In the genomic region with DNA sequence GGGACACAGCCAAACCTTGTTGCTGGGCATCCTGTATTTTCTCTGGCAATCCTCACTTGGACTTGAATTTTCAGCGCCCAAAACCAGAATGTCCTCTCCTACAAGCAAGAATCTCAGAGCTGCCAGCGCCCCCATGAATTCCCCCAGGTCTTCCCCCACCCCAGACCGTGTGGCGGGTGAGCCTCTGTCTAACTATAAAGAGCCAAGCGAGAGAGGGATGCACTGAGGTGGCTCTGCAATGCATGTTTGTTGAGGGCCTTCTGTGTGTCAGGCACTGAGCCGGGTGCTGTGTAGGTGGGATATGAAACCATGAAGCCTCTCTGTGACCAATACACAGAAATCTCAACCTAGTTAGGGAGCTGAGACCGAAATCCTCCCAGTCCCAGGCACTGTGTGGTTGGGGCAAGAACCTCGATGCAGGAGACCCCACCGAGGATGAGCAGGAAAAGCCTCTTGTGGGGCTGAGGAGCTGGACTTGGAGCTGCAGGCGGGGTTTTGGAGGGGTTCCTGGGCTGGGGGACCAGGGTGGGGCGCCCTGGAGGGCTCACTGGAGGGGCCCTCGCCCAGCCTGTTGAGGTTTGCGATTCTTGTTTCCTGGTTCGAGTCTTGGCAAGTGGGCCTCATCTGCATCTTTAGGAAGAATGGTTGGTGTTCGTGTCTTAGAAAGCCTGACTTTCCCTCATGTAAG, we compare ENCODE assay signal across 12 cellular contexts. TPM values are rescaled to one million over a fixed set of nuclear protein-coding genes. Genes with fewer than 3 reads are reported as not detected.
DNase-seq lines count a peak whose midpoint lies in the region; ATAC-seq and TF ChIP-seq lines count a peak whose summit lies in the region.
"Had no signal": no experiment of that assay in that cellular context is flagged by ENCODE, and none has a peak within 500 bp of the region (broad histone marks: within the 10 kb centered on the region; RNA-seq: fewer than 3 reads in every experiment).

No MANE protein-coding gene starts in this region.

- H3K79me2 ChIP-seq in H9 (ENCODE audit: insufficient read depth, low read length) (no peaks in the 10 kb centered on the region), osteoblast (ENCODE audit: insufficient read depth, low read length) (no peaks in the 10 kb centered on the region)

- no peak overlapping the region for H3K9ac ChIP-seq in H9 (ENCODE audit: extremely low read depth, insufficient read length, low read length)

- no peak overlapping the region for H3K23ac ChIP-seq in H9 (ENCODE audit: insufficient read length, low read depth, low read length)

- no peaks in the 10 kb centered on the region for H3K79me1 ChIP-seq in H9 (ENCODE audit: insufficient read depth, low read depth, low read length, poor library complexity, severe bottlenecking)

- no peaks in the 10 kb centered on the region for H3K27me3 ChIP-seq in H9 (ENCODE audit: insufficient read depth, low read length)
- no peaks in the 10 kb centered on the region for H3K27me3 ChIP-seq in osteoblast (ENCODE audit: insufficient read depth, low read length)
- H3K27me3 ChIP-seq: MG63 had no signal

- H3K4me3 Mint-ChIP-seq in activated T-cell treated with anti-CD3 and anti-CD28 coated beads, Interleukin-2, amount 50 U/mL, for 4 hours, result no peak overlapping the region
- no peak overlapping the region for H3K4me3 Mint-ChIP-seq in H9
- peak overlapping the region; percentile 70 for H3K4me3 Mint-ChIP-seq in activated T-helper 17 cell treated with anti-CD3 and anti-CD28 coated beads, Interleukin-2, amount 50 U/mL, for 72 hours
- H3K4me3 Mint-ChIP-seq in T-helper 2 cell treated with Interferon-gamma antibody and Interleukin-4, amounts not matched to agents 5 μg/mL and 100 μg/mL, for 36 hours, result no peak overlapping the region

- H2AFZ ChIP-seq in H9 (ENCODE audit: low read length) (no peak overlapping the region), osteoblast (ENCODE audit: low read length) (no peak overlapping the region)

- H3K9me3 Mint-ChIP-seq in activated T-cell treated with anti-CD3 and anti-CD28 coated beads, Interleukin-2, amount 50 U/mL, for 4 hours, result no peaks in the 10 kb centered on the region
- H3K9me3 Mint-ChIP-seq in H9, result no peaks in the 10 kb centered on the region
- no peaks in the 10 kb centered on the region for H3K9me3 Mint-ChIP-seq in activated T-helper 17 cell treated with anti-CD3 and anti-CD28 coated beads, Interleukin-2, amount 50 U/mL, for 72 hours
- no peaks in the 10 kb centered on the region for H3K9me3 Mint-ChIP-seq in T-helper 2 cell treated with Interferon-gamma antibody and Interleukin-4, amounts not matched to agents 5 μg/mL and 100 μg/mL, for 36 hours

- no peak overlapping the region for H2AK5ac ChIP-seq in H9 (ENCODE audit: insufficient read length, low read length)

- H3K27ac Mint-ChIP-seq in H9, result no peak overlapping the region; a peak in 1 of 7 replicates
- peak overlapping the region; percentile 94 for H3K27ac Mint-ChIP-seq in activated T-helper 17 cell treated with anti-CD3 and anti-CD28 coated beads, Interleukin-2, amount 50 U/mL, for 72 hours
- H3K27ac Mint-ChIP-seq in T-helper 2 cell treated with Interferon-gamma antibody and Interleukin-4, amounts not matched to agents 5 μg/mL and 100 μg/mL, for 36 hours, result no peak overlapping the region

- H4K5ac ChIP-seq in H9 (ENCODE audit: insufficient read length, low read depth, low read length), result no peak overlapping the region

- no peak overlapping the region for H3K14ac ChIP-seq in H9 (ENCODE audit: insufficient read depth, low read length)

- no peak overlapping the region for H2BK5ac ChIP-seq in H9 (ENCODE audit: insufficient read length, low read length)

- no peak overlapping the region for H2BK12ac ChIP-seq in H9 (ENCODE audit: insufficient read length, low read depth, low read length)

- H4K8ac ChIP-seq in H9 (replicated peaks; ENCODE audit: insufficient read length, low read depth, low read length), result no peak overlapping the region

- no peak overlapping the region for H2BK120ac ChIP-seq in H9 (ENCODE audit: low read depth, low read length, poor library complexity, severe bottlenecking)

- no peaks in the 10 kb centered on the region for H3K4me1 ChIP-seq in H9 (ENCODE audit: insufficient read depth, low read length)
- no peaks in the 10 kb centered on the region for H3K4me1 ChIP-seq in osteoblast (ENCODE audit: insufficient read depth, low read length)

- H2BK15ac ChIP-seq in H9 (ENCODE audit: low read depth, low read length), result no peak overlapping the region

- H3K27ac ChIP-seq in H9 (ENCODE audit: insufficient read length, low read depth, low read length), result no peak overlapping the region
- no peak overlapping the region for H3K27ac ChIP-seq in osteoblast (ENCODE audit: low read depth, low read length)

- no peak overlapping the region for H2BK20ac ChIP-seq in H9 (ENCODE audit: low read depth, low read length, poor library complexity, severe bottlenecking)

- H3K4ac ChIP-seq in H9 (ENCODE audit: low read depth, low read length), result no peak overlapping the region

- H3K36me3 ChIP-seq in osteoblast (ENCODE audit: insufficient read depth, low read length), result no peaks in the 10 kb centered on the region
- H3K36me3 ChIP-seq: MG63 had no signal

- H3K36me3 Mint-ChIP-seq in activated T-cell treated with anti-CD3 and anti-CD28 coated beads, Interleukin-2, amount 50 U/mL, for 4 hours (ENCODE audit: insufficient read depth), result no peaks in the 10 kb centered on the region
- no peaks in the 10 kb centered on the region; a peak in 2 of 7 replicates for H3K36me3 Mint-ChIP-seq in H9 (ENCODE audit: insufficient read depth in 1 of 3, low read depth in 3 of 3)
- H3K36me3 Mint-ChIP-seq in activated T-helper 17 cell treated with anti-CD3 and anti-CD28 coated beads, Interleukin-2, amount 50 U/mL, for 72 hours (ENCODE audit: low read depth), result peaks cover 9% of the 10 kb centered on the region
- H3K36me3 Mint-ChIP-seq in T-helper 2 cell treated with Interferon-gamma antibody and Interleukin-4, amounts not matched to agents 5 μg/mL and 100 μg/mL, for 36 hours (ENCODE audit: low read depth), result no peaks in the 10 kb centered on the region

- H3K23me2 ChIP-seq in H9 (ENCODE audit: insufficient read length, low read depth, low read length, poor library complexity, severe bottlenecking), result no peaks in the 10 kb centered on the region

- no peak for DNase-seq in activated T-cell treated with anti-CD3 and anti-CD28 coated beads, Interleukin-2, amount 50 U/mL, for 4 hours
- no peak for DNase-seq in activated T-cell treated with anti-CD3 and anti-CD28 coated beads for 4 hours
- peak; percentile 18 for DNase-seq in H9
- DNase-seq in osteoblast (ENCODE audit: insufficient read length, low spot score, missing footprints), result peak; percentile 59
- no peak for DNase-seq in T-helper 2 cell treated with Interferon-gamma antibody and Interleukin-4, amounts not matched to agents 5 μg/mL and 100 μg/mL, for 36 hours (ENCODE audit: low spot score)
- DNase-seq in DMS 273 treated with DMSO at 0.1 percent for 48 hours (lab: John Stamatoyannopoulos, UW), result no peak
- DNase-seq: AML-193, DMS79, MG63, NCI-H1930, NCI-H524 had no signal

- WGBS in H9 (ENCODE audit: extremely low coverage, insufficient read length, low lambda C conversion rate), result no CpG with 5 or more reads among the region's 15 CpGs

- H3K27me3 Mint-ChIP-seq in activated T-cell treated with anti-CD3 and anti-CD28 coated beads, Interleukin-2, amount 50 U/mL, for 4 hours (ENCODE audit: low read depth), result no peaks in the 10 kb centered on the region
- H3K27me3 Mint-ChIP-seq in H9 (ENCODE audit: low read depth), result peaks cover 8% of the 10 kb centered on the region
- no peaks in the 10 kb centered on the region for H3K27me3 Mint-ChIP-seq in activated T-helper 17 cell treated with anti-CD3 and anti-CD28 coated beads, Interleukin-2, amount 50 U/mL, for 72 hours
- peaks cover under 1% of the 10 kb centered on the region for H3K27me3 Mint-ChIP-seq in T-helper 2 cell treated with Interferon-gamma antibody and Interleukin-4, amounts not matched to agents 5 μg/mL and 100 μg/mL, for 36 hours (ENCODE audit: low read depth)

- no peak overlapping the region for H3T11ph ChIP-seq in H9 (ENCODE audit: low read length)

- no peak overlapping the region for H3K56ac ChIP-seq in H9 (ENCODE audit: insufficient read length, low read depth, low read length)

- no peak overlapping the region for H3K18ac ChIP-seq in H9 (ENCODE audit: insufficient read length, low read depth, low read length)

- no peak overlapping the region for H3K4me3 ChIP-seq in osteoblast (ENCODE audit: insufficient read depth, low read length)
- H3K4me3 ChIP-seq: MG63 had no signal

- H3K4me2 ChIP-seq in H9 (ENCODE audit: insufficient read depth, insufficient read length, low read length), result no peak overlapping the region
- H3K4me2 ChIP-seq in osteoblast (ENCODE audit: insufficient read depth, low read length), result no peak overlapping the region

- peak; percentile 43 to 62 for ATAC-seq in activated T-cell treated with anti-CD3 and anti-CD28 coated beads, Interleukin-2, amount 50 U/mL, for 4 hours
- peak; percentile 83 for ATAC-seq in activated T-helper 17 cell treated with anti-CD3 and anti-CD28 coated beads, Interleukin-2, amount 50 U/mL, for 72 hours (replicated peaks)

- no peaks in the 10 kb centered on the region for H3K9me3 ChIP-seq in H9 (ENCODE audit: control insufficient read depth, low read depth, low read length)
- H3K9me3 ChIP-seq in osteoblast (ENCODE audit: low read depth, low read length), result no peaks in the 10 kb centered on the region
- H3K9me3 ChIP-seq: MG63 had no signal

- no peak for TF ChIP-seq CTCF in H9 (conservative IDR thresholded peaks at IDR 0.05)
- TF ChIP-seq CTCF in osteoblast (IDR thresholded peaks at IDR 0.05; ENCODE audit: extremely low read depth, low read depth, low read length), result no peak

- no peak overlapping the region for H4K91ac ChIP-seq in H9 (ENCODE audit: insufficient read length, low read depth, low read length)

- H3K4me1 Mint-ChIP-seq in activated T-cell treated with anti-CD3 and anti-CD28 coated beads, Interleukin-2, amount 50 U/mL, for 4 hours (ENCODE audit: low read depth), result peaks cover 3% of the 10 kb centered on the region
- peaks cover 0 to 10% of the 10 kb centered on the region in 2 experiments; a peak in 2 of 4 replicates for H3K4me1 Mint-ChIP-seq in H9
- H3K4me1 Mint-ChIP-seq in activated T-helper 17 cell treated with anti-CD3 and anti-CD28 coated beads, Interleukin-2, amount 50 U/mL, for 72 hours, result peaks cover 7% of the 10 kb centered on the region
- H3K4me1 Mint-ChIP-seq in T-helper 2 cell treated with Interferon-gamma antibody and Interleukin-4, amounts not matched to agents 5 μg/mL and 100 μg/mL, for 36 hours (ENCODE audit: low read depth), result no peaks in the 10 kb centered on the region

- H4K20me1 ChIP-seq in H9 (ENCODE audit: control insufficient read depth, insufficient read depth, insufficient read length) (no peaks in the 10 kb centered on the region), osteoblast (ENCODE audit: insufficient read depth, low read length) (no peaks in the 10 kb centered on the region)

RNA-seq across cellular contexts. Expression of a gene that starts 12.4 kb away (rescaled TPM):
- total RNA-seq in activated T-cell treated with anti-CD3 and anti-CD28 coated beads, Interleukin-2, amount 50 U/mL, for 4 hours, result not detected
- not detected in 2 replicates for total RNA-seq in H9 (2021)
- 1 to 10 TPM in 1 of 2 donors, under 1 TPM in 1; 0.39 to 4.3 TPM for total RNA-seq in activated T-helper 17 cell treated with anti-CD3 and anti-CD28 coated beads, Interleukin-2, amount 50 U/mL, for 72 hours
- not detected in 2 replicates for total RNA-seq in osteoblast

RNA-seq across cellular contexts. Expression of a gene that starts 23.5 kb away (rescaled TPM):
- not detected for total RNA-seq in activated T-cell treated with anti-CD3 and anti-CD28 coated beads, Interleukin-2, amount 50 U/mL, for 4 hours
- total RNA-seq in H9 (2021) (1.7 TPM in 2 replicates), osteoblast (0.29 TPM in 1 of 2 replicates, not detected in the other)
- total RNA-seq in activated T-helper 17 cell treated with anti-CD3 and anti-CD28 coated beads, Interleukin-2, amount 50 U/mL, for 72 hours, result 1 to 10 TPM in 1 of 2 donors, not detected in 1; 1.0 TPM

RNA-seq across cellular contexts. Expression of a gene that starts 40.5 kb away (rescaled TPM):
- under 1 TPM; 0.14 to 0.42 (median 0.38) TPM for total RNA-seq in activated T-cell treated with anti-CD3 and anti-CD28 coated beads, Interleukin-2, amount 50 U/mL, for 4 hours
- total RNA-seq in H9 (2021) (0.66 and 0.81 TPM in 2 replicates), osteoblast (under 0.01 TPM in 1 of 2 replicates, not detected in the other)
- total RNA-seq in activated T-helper 17 cell treated with anti-CD3 and anti-CD28 coated beads, Interleukin-2, amount 50 U/mL, for 72 hours, result under 1 TPM in 1 of 2 donors, not detected in 1; 0.40 TPM

Comparison
In these comparisons a context has a peak if more than half of its experiments do, and no peak if none do; other contexts are left out.
1. DNase-seq: peak in H9 (single experiment) and osteoblast (single experiment); none in activated T-cell treated with anti-CD3 and anti-CD28 coated beads, Interleukin-2, amount 50 U/mL, for 4 hours (single experiment), activated T-cell treated with anti-CD3 and anti-CD28 coated beads for 4 hours (single experiment), T-helper 2 cell treated with Interferon-gamma antibody and Interleukin-4, amounts not matched to agents 5 μg/mL and 100 μg/mL, for 36 hours (single experiment) and DMS 273 treated with DMSO at 0.1 percent for 48 hours (single experiment).